Comparison of ENCODE assay signal across 20 cellular contexts in genomic region chr20:22861231-22861980, GRCh38.
DNase-seq lines count a peak whose midpoint lies in the region; ATAC-seq and TF ChIP-seq lines count a peak whose summit lies in the region.
"Had no signal": no experiment of that assay in that cellular context is flagged by ENCODE, and none has a peak within 500 bp of the region (broad histone marks: within the 10 kb centered on the region; RNA-seq: fewer than 3 reads in every experiment).

No MANE protein-coding gene starts in this region.

- TF ChIP-seq CTCF in SK-N-SH (IDR thresholded peaks at IDR 0.05) = no peak
- no peak for TF ChIP-seq CTCF in smooth muscle cell (IDR thresholded peaks at IDR 0.05; ENCODE audit: borderline replicate concordance, insufficient read depth, poor library complexity, severe bottlenecking)

- no peaks in the 10 kb centered on the region for H3K36me3 ChIP-seq in SK-N-SH (replicated peaks in 1 of 2; ENCODE audit: control insufficient read depth in 1 of 2, insufficient read depth in 2 of 2, low read length in 1 of 2)
- no peaks in the 10 kb centered on the region for H3K36me3 ChIP-seq in smooth muscle cell (ENCODE audit: low read depth)
- H3K36me3 ChIP-seq: esophagus muscularis mucosa, neutrophil, stomach had no signal

- WGBS in SK-N-SH (ENCODE audit: low lambda C conversion rate) = 11% methylated on average over 11 of the region's 11 CpGs
- WGBS in smooth muscle cell (ENCODE audit: low lambda C conversion rate) = 48% methylated on average over 11 of the region's 11 CpGs

- H3K4me1 ChIP-seq in SK-N-SH (ENCODE audit: control insufficient read depth in 1 of 2, insufficient read depth in 2 of 2, low read depth in 1 of 2, low read length in 1 of 2) (no peaks in the 10 kb centered on the region), smooth muscle cell (ENCODE audit: low read depth) (peaks cover 2% of the 10 kb centered on the region)
- H3K4me1 ChIP-seq: stomach had no signal

- TF ChIP-seq EP300 in SK-N-SH (IDR thresholded peaks at IDR 0.05; ENCODE audit: borderline replicate concordance in 1 of 2, low read depth in 1 of 2, low read length in 1 of 2) = no peak

- no peaks in the 10 kb centered on the region for H3F3A ChIP-seq in SK-N-SH (replicated peaks; ENCODE audit: insufficient read depth)
- no peaks in the 10 kb centered on the region for H3F3A ChIP-seq in smooth muscle cell (ENCODE audit: low read depth)

- H3K9ac ChIP-seq in SK-N-SH (no peak overlapping the region), smooth muscle cell (ENCODE audit: low read depth) (peak overlapping the region; percentile 58)

- TF ChIP-seq RAD21 in SK-N-SH (IDR thresholded peaks at IDR 0.05; ENCODE audit: low read length) = no peak

- POLR2A ChIA-PET in SK-N-SH (lab: Yijun Ruan, JAX) = no interaction called here

- no peaks in the 10 kb centered on the region for H3K79me2 ChIP-seq in SK-N-SH (ENCODE audit: insufficient read depth)
- no peaks in the 10 kb centered on the region for H3K79me2 ChIP-seq in smooth muscle cell (ENCODE audit: low read depth)

- ATAC-seq in SK-N-SH treated with all-trans-retinoic acid at 6 μM for 48 hours = no peak
- ATAC-seq: activated T-helper 17 cell treated with anti-CD3 and anti-CD28 coated beads, Interleukin-2, amount 50 U/mL, for 72 hours; HCT116 had no signal

- H2AFZ ChIP-seq in SK-N-SH (ENCODE audit: low read depth) (no peak overlapping the region), smooth muscle cell (ENCODE audit: low read depth) (peak overlapping the region; percentile 44)

- H3K27me3 ChIP-seq in SK-N-SH (ENCODE audit: insufficient read depth) (no peaks in the 10 kb centered on the region), smooth muscle cell (ENCODE audit: low read depth) (no peaks in the 10 kb centered on the region)
- H3K27me3 ChIP-seq: stomach had no signal

- DNase-seq in SK-N-SH (no peak), amniotic epithelial cell (ENCODE audit: low read depth) (peak; percentile 82), glomerular visceral epithelial cell (ENCODE audit: extremely low spot score) (peak; percentile 68), smooth muscle cell (lab: John Stamatoyannopoulos, UW; ENCODE audit: unreplicated experiment) (no peak), NCI-H1048 (lab: John Stamatoyannopoulos, UW) (no peak), SIG-M5 (lab: John Stamatoyannopoulos, UW) (no peak), EL (no peak)
- DNase-seq: amygdala; CD4-positive, CD25-positive, alpha-beta regulatory T cell; KG1; NCI-H345; stomach had no signal

- H3K9me3 ChIP-seq in SK-N-SH (no peaks in the 10 kb centered on the region), smooth muscle cell (replicated peaks; ENCODE audit: low read depth) (no peaks in the 10 kb centered on the region)
- H3K9me3 ChIP-seq: neutrophil had no signal

- no peak overlapping the region for H3K4me3 ChIP-seq in SK-N-SH (ENCODE audit: low read depth in 2 of 2, low read length in 1 of 2)
- H3K4me3 ChIP-seq in smooth muscle cell = no peak overlapping the region
- H3K4me3 ChIP-seq: coronary artery, esophagus muscularis mucosa, SK-N-MC, stomach had no signal

- H3K9me2 ChIP-seq in SK-N-SH = no peaks in the 10 kb centered on the region

- no peak overlapping the region for H3K27ac ChIP-seq in SK-N-SH (ENCODE audit: low read depth in 2 of 2, low read length in 1 of 2)
- peak overlapping the region; percentile 84 for H3K27ac ChIP-seq in smooth muscle cell (ENCODE audit: low read depth)
- H3K27ac ChIP-seq: 22Rv1, neutrophil, SK-N-MC, stomach had no signal

- no peaks in the 10 kb centered on the region for H4K20me1 ChIP-seq in SK-N-SH (ENCODE audit: insufficient read depth)
- H4K20me1 ChIP-seq in smooth muscle cell (ENCODE audit: low read depth) = no peaks in the 10 kb centered on the region

- H3K4me2 ChIP-seq in SK-N-SH = peak overlapping the region; percentile 21; the same call in 1 of the 2 replicates
- peak overlapping the region; percentile 51 for H3K4me2 ChIP-seq in smooth muscle cell

- CTCF ChIA-PET in SK-N-SH (lab: Yijun Ruan, JAX) = no interaction called here

TF ChIP-seq in SK-N-SH, 30 proteins besides CTCF, POLR2A, EP300 and RAD21 (continues in another document):
- TF ChIP-seq ELF1 (IDR thresholded peaks at IDR 0.05) (no peak), PBX3 (IDR thresholded peaks at IDR 0.05) (no peak), USF1 (IDR thresholded peaks at IDR 0.05; ENCODE audit: borderline replicate concordance, low read depth) (no peak), SMC3 (IDR thresholded peaks at IDR 0.05; ENCODE audit: low read depth, low read length) (no peak), POLR2AphosphoS5 (IDR thresholded peaks at IDR 0.05; ENCODE audit: low read depth, low read length) (no peak), TAF1 (IDR thresholded peaks at IDR 0.05; ENCODE audit: borderline replicate concordance, low read depth, low read length) (no peak), CHD2 (IDR thresholded peaks at IDR 0.05; ENCODE audit: low read length, partially characterized antibody) (no peak), FOXJ3 (CRISPR knock-in tag; IDR thresholded peaks at IDR 0.05) (no peak), GABPA (IDR thresholded peaks at IDR 0.05; ENCODE audit: low read depth) (no peak), FOXM1 (IDR thresholded peaks at IDR 0.05; ENCODE audit: low read depth) (no peak), GATA2 (CRISPR knock-in tag; IDR thresholded peaks at IDR 0.05) (no peak)

TF ChIP-seq in SK-N-SH treated with all-trans-retinoic acid at 6 μM for 48 hours, 23 proteins besides CTCF, POLR2A, EP300 and RAD21:
- TF ChIP-seq PPARA (CRISPR knock-in tag; IDR thresholded peaks at IDR 0.05; ENCODE audit: borderline replicate concordance) (no peak), ARNTL (CRISPR knock-in tag; IDR thresholded peaks at IDR 0.05; ENCODE audit: borderline replicate concordance, low read depth) (no peak), PATZ1 (CRISPR knock-in tag; IDR thresholded peaks at IDR 0.05; ENCODE audit: borderline replicate concordance) (no peak), CSDC2 (CRISPR knock-in tag; IDR thresholded peaks at IDR 0.05) (no peak)
TF ChIP-seq in SK-N-SH treated with all-trans-retinoic acid at 6 μM for 48 hours: peak in this region for 0.

Comparison
In these comparisons a context has a peak if more than half of its experiments do, and no peak if none do; other contexts are left out.
1. DNase-seq: peak in amniotic epithelial cell (single experiment) and glomerular visceral epithelial cell (single experiment); none in SK-N-SH (single experiment), smooth muscle cell (single experiment), NCI-H1048 (single experiment), SIG-M5 (single experiment) and EL (single experiment).